ENCODE assay signal across 15 cellular contexts in the genomic region with DNA sequence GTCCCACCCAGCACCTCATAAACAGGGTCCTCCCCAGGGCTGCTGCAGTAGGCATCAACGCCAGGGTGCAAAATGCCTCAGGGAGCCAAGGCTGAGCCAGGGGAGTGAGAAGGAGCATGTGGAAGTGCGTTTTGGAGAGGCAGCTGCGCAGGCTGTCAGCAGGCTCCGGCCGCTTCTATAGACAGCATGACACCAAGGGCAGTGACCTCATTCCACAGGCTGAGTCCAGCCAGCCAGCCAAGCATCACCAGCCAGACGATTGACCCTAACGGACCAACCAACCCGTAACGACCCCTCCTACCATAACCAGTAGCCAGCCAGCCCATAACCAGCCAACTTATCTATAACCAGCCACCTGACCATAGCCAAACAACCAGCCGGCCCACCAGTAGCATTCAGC. TPM values are rescaled to one million over a fixed set of nuclear protein-coding genes. Genes with fewer than 3 reads are reported as not detected.
"Had no signal": no experiment of that assay in that cellular context is flagged by ENCODE, and none has a peak within 500 bp of the region (broad histone marks: within the 10 kb centered on the region; RNA-seq: fewer than 3 reads in every experiment).

No MANE protein-coding gene starts in this region.

RNA-seq across cellular contexts. Expression of a gene that starts 1.1 kb away (rescaled TPM):
- total RNA-seq: activated B cell treated with CpG ODN at 0.5 μM for 24 hours; activated CD4-positive, alpha-beta memory T cell treated with anti-CD3 and anti-CD28 coated beads for 36 hours; activated CD4-positive, alpha-beta memory T cell treated with anti-CD3 and anti-CD28 coated beads, Interleukin-2, amount 10 ng/mL, durations not matched to agents 7 days and 5 days; activated CD4-positive, alpha-beta T cell treated with anti-CD3 and anti-CD28 coated beads for 36 hours; activated CD4-positive, alpha-beta T cell treated with anti-CD3 and anti-CD28 coated beads, Interleukin-2, amount 10 ng/mL, durations not matched to agents 24 days and 14 days; activated CD4-positive, alpha-beta T cell treated with anti-CD3 and anti-CD28 coated beads, Interleukin-2, amount 10 ng/mL, durations not matched to agents 7 days and 5 days; activated CD8-positive, alpha-beta memory T cell treated with anti-CD3 and anti-CD28 coated beads for 36 hours; activated CD8-positive, alpha-beta memory T cell treated with anti-CD3 and anti-CD28 coated beads, Interleukin-2, amount 10 ng/mL, durations not matched to agents 7 days and 5 days; activated CD8-positive, alpha-beta T cell treated with anti-CD3 and anti-CD28 coated beads for 36 hours; activated CD8-positive, alpha-beta T cell treated with anti-CD3 and anti-CD28 coated beads, Interleukin-2, amount 10 ng/mL, durations not matched to agents 7 days and 5 days; T-cell; T-helper 1 cell treated with Interleukin-12 subunit alpha and Interleukin-12 subunit beta and Interleukin-4 antibody, amounts not matched to agents 30 ng/mL and 1 ng/mL, for 36 hours; T-helper 17 cell; T-helper 2 cell treated with Interferon-gamma antibody and Interleukin-4, amounts not matched to agents 100 ng/mL and 5 ng/mL, for 36 hours; WTC11 had no signal
